8 cellular contexts compared by ENCODE assay signal in the genomic region with DNA sequence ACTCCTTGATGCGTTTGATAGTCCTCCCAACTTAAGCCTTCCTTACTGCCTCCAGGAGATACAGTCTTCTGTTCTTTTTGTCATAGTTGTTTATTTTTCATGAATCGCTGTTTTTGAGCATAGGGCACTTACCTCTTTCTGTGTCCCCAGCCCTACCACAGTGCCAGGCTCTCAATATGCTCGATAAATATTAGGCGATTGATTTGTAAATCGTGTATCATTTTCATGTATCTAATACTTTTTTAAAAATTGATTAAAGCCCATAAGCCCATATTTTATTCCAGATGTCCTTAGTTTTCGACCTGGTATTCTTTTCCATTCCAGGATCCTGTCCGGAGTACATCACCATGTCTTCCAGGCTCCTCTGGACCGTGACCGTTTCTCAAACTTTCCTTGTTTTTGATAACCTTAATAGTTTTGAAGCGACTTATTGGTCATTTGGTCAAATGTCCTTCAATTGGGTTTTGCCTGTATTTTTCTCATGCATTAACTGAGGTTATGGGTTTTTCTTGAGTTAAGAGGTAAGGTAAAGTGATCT. TPM values are rescaled to one million over a fixed set of nuclear protein-coding genes. Genes with fewer than 3 reads are reported as not detected.
DNase-seq lines count a peak whose midpoint lies in the region; ATAC-seq, FAIRE-seq and TF ChIP-seq lines count a peak whose summit lies in the region.

No MANE protein-coding gene starts in this region.

- H3K27ac ChIP-seq in A549 (peak overlapping the region; percentile 98 to 99), lung (ENCODE audit: low read depth in 1 of 2, low read length in 1 of 2) (peak overlapping the region in 1 of 2 donors; percentile 99)

- H3K9me3 ChIP-seq in A549 (no peaks in the 10 kb centered on the region), adipocyte (ENCODE audit: control insufficient read depth, low read length) (no peaks in the 10 kb centered on the region), lung (ENCODE audit: control insufficient read depth in 2 of 2, insufficient read depth in 1 of 2, low read length in 1 of 2) (no peaks in the 10 kb centered on the region)

- DNase-seq in A549 (ENCODE audit: low read depth in 1 of 2, low spot score in 1 of 2) (no peak), adipocyte (ENCODE audit: low read depth) (no peak), lung (ENCODE audit: low spot score) (no peak), KBM-7 (no peak), NCI-H1105 (lab: John Stamatoyannopoulos, UW) (no peak)
- DNase-seq in activated CD4-positive, alpha-beta T cell treated with anti-CD3 and anti-CD28 coated beads, Interleukin-2, amount 50 U/mL, for 4 hours: no peak

- TF ChIP-seq EP300 in A549 (IDR thresholded peaks at IDR 0.05): no peak

- H3K4me3 ChIP-seq in A549: peak overlapping the region; percentile 80
- H3K4me3 ChIP-seq in adipocyte (ENCODE audit: low read length): peak overlapping the region; percentile 94
- H3K4me3 ChIP-seq in lung: peak overlapping the region; percentile 92

- POLR2A ChIA-PET in A549 (lab: Yijun Ruan, JAX): no interaction called here

- H3K36me3 ChIP-seq in adipocyte (ENCODE audit: control insufficient read depth, insufficient read depth, low read length, severe bottlenecking) (peaks cover 16% of the 10 kb centered on the region), lung (ENCODE audit: control insufficient read depth in 2 of 2, insufficient read depth in 2 of 2, low read length in 2 of 2) (peaks cover 0 to 3% of the 10 kb centered on the region in 2 donors)

- H3K9ac ChIP-seq in adipocyte (ENCODE audit: low read length): peak overlapping the region; percentile 97

- H3K4me2 ChIP-seq in A549: peak overlapping the region; percentile 81

- ATAC-seq in A549: peak; percentile 55 to 71
- peak; percentile 23 for ATAC-seq in GM19023 (IDR thresholded peaks at IDR 0.05; ENCODE audit: unreplicated experiment)
- peak; percentile 27 for ATAC-seq in HG03280 (IDR thresholded peaks at IDR 0.05; ENCODE audit: unreplicated experiment)
- ATAC-seq in lung (ENCODE audit: insufficient read depth, low FRiP score): no peak

- H3K4me1 ChIP-seq in A549: peaks cover 16% of the 10 kb centered on the region; the same call in 2 of the 3 replicates
- H3K4me1 ChIP-seq in adipocyte (ENCODE audit: control insufficient read depth, insufficient read depth, low read length): peaks cover 21% of the 10 kb centered on the region
- H3K4me1 ChIP-seq in lung (ENCODE audit: control insufficient read depth in 2 of 2, insufficient read depth in 2 of 2, low read length in 2 of 2): peaks cover 3 to 13% of the 10 kb centered on the region in 2 donors

- CTCF ChIA-PET in A549 (lab: Yijun Ruan, JAX): interaction anchor here (2.4 kb wide), 1 partner anchor 1651 kb away, joined by 13 read pairs; no protein-coding TSS in a partner anchor

- H3K27me3 ChIP-seq in adipocyte (replicated peaks; ENCODE audit: control insufficient read depth, insufficient read depth, low read length): no peaks in the 10 kb centered on the region
- H3K27me3 ChIP-seq in lung (ENCODE audit: control insufficient read depth, insufficient read depth): no peaks in the 10 kb centered on the region

- TF ChIP-seq POLR2A in A549 (IDR thresholded peaks at IDR 0.05; ENCODE audit: low read length): no peak

- in situ Hi-C loops in KBM-7 (cut with MboI; ENCODE audit: low pct_unique_long_range_greater_than_20kb, low sequenced_read_pairs): loop anchor here (25.0 kb wide), 1 partner anchor 1649 kb away; no protein-coding TSS in a partner anchor

- TF ChIP-seq CTCF in A549 (IDR thresholded peaks at IDR 0.05) (no peak), lung (IDR thresholded peaks at IDR 0.05; ENCODE audit: control extremely low read depth, extremely low read depth) (no peak)

- no peak for FAIRE-seq in A549 (lab: Jason Lieb, UNC)

- WGBS in A549 (ENCODE audit: missing lambda C conversion rate): 13% methylated on average over 10 of the region's 10 CpGs
- WGBS in lung, 2 donors: 53 to 58% methylated on average over 10 of the region's 10 CpGs

- no peak for TF ChIP-seq RAD21 in A549 (conservative IDR thresholded peaks at IDR 0.05 in 1 of 2, IDR thresholded peaks at IDR 0.05 in 1 of 2)

TF ChIP-seq in A549, 52 proteins besides CTCF, POLR2A, EP300 and RAD21 (continues in another document):
- TF ChIP-seq MYC (IDR thresholded peaks at IDR 0.05; ENCODE audit: borderline replicate concordance, low read length) (no peak), BHLHE40 (IDR thresholded peaks at IDR 0.05; ENCODE audit: low read depth, low read length) (no peak), ZFP36 (IDR thresholded peaks at IDR 0.05; ENCODE audit: borderline replicate concordance, partially characterized antibody) (no peak), ELK1 (IDR thresholded peaks at IDR 0.05; ENCODE audit: low read depth, low read length) (no peak), ZC3H11A (IDR thresholded peaks at IDR 0.05) (no peak), BCL3 (IDR thresholded peaks at IDR 0.05) (no peak), CBX8 (IDR thresholded peaks at IDR 0.05) (no peak), HEYL (CRISPR knock-in tag; IDR thresholded peaks at IDR 0.05) (no peak), ESRRA (IDR thresholded peaks at IDR 0.05; ENCODE audit: borderline replicate concordance, low read length) (no peak), PHF8 (IDR thresholded peaks at IDR 0.05; ENCODE audit: borderline replicate concordance, low read depth) (no peak; the same call in none of the 2 replicates), RARB (CRISPR knock-in tag; IDR thresholded peaks at IDR 0.05) (no peak), JUNB (IDR thresholded peaks at IDR 0.05) (no peak), REST (IDR thresholded peaks at IDR 0.05) (no peak), KDM1A (IDR thresholded peaks at IDR 0.05; ENCODE audit: low read depth) (no peak), ZSCAN20 (CRISPR knock-in tag; IDR thresholded peaks at IDR 0.05) (no peak), JUN (IDR thresholded peaks at IDR 0.05) (no peak)
- TF ChIP-seq, protein P1, sequence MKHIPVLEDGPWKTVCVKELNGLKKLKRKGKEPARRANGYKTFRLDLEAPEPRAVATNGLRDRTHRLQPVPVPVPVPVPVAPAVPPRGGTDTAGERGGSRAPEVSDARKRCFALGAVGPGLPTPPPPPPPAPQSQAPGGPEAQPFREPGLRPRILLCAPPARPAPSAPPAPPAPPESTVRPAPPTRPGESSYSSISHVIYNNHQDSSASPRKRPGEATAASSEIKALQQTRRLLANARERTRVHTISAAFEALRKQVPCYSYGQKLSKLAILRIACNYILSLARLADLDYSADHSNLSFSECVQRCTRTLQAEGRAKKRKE (CRISPR knock-in tag; IDR thresholded peaks at IDR 0.05; ENCODE audit: low read depth): no peak

RNA-seq across cellular contexts. Expression of gene MMADHC, which starts 0.4 kb away (rescaled TPM):
- polyA plus RNA-seq in A549 (2011; rRNA removed) (140 and 180 TPM in 2 replicates), A549 (2017; fragmentation: RNase III; extraction: RNeasy Plus Mini Kit Qiagen cat#74134 plus additional on column Dnase treatment) (103 to 107 TPM (median 106 TPM) in 3 replicates), lung (10 to 100 TPM; 34.1 to 83.1 TPM)
- polyA plus RNA-seq in A549 (2012; cell fraction: cytosol; rRNA removed): 39.7 and 40.3 TPM in 2 replicates
- 13.1 and 20.4 TPM in 2 replicates for polyA plus RNA-seq in A549 (2012; cell fraction: nucleus; rRNA removed)
- 59.2 and 62.3 TPM in 2 replicates for polyA minus RNA-seq in A549 (2011; rRNA and poly(A)+ RNA removed)
- 100 to 1,000 TPM in 1 of 2 donors, 10 to 100 TPM in 1; 74.3 to 101 TPM for total RNA-seq in lung
